Comparison of ENCODE assay signal across 22 cellular contexts in the genomic region with DNA sequence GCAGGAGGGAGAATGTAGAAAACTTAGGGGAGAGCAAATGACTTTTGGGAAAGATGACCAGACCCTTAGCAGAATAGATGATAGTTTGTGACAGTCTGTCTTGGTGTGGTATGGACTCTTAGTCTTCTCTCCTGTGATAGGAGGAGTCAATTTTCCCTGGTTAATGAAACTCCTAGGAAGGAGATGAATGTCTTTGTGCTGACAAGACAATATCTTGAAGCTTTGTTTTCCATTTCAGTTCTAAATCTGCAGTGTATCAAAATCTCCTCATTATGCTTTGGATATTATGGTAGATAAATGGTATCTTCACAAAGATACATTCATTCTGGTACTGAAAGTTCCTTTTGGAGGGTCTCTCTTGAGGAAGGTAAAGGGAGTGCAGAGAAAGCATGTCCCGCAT.
"Had no signal": no experiment of that assay in that cellular context is flagged by ENCODE, and none has a peak within 500 bp of the region (broad histone marks: within the 10 kb centered on the region; RNA-seq: fewer than 3 reads in every experiment).

No MANE protein-coding gene starts in this region.

- FAIRE-seq: HTR-8/SVneo, RCC 7860 had no signal

- H3K27ac ChIP-seq: HL-60, KMS-11 had no signal

- DNase-seq: Kasumi-1, MM.1S, NCI-H1092 treated with DMSO at 0.1 percent for 48 hours, NCI-H1436, NCI-H187, NCI-H2029, NCI-H2081 treated with DMSO at 0.1 percent for 48 hours, NCI-H2171, NCI-H226, NCI-H446, NCI-H510A, NCI-H524 treated with DMSO at 0.1 percent for 48 hours, NCI-H69, NCI-H774, Right ventricle myocardium superior, RPMI8226, SK-N-SH, SW 1271 had no signal

- H3K4me2 ChIP-seq: KMS-11, SK-N-SH had no signal

- H3K9me3 ChIP-seq: SK-N-SH had no signal

- H3K9ac ChIP-seq: KMS-11, SK-N-SH had no signal
